ENCODE assay signal across 8 cellular contexts in genomic region chr15:64162869-64163661, GRCh38. TPM values are rescaled to one million over a fixed set of nuclear protein-coding genes. Genes with fewer than 3 reads are reported as not detected.
DNase-seq lines count a peak whose midpoint lies in the region; ATAC-seq, FAIRE-seq and TF ChIP-seq lines count a peak whose summit lies in the region.

PPIB (minus strand) TSS chr15:64163022; CDS start chr15:64162986, 36 bp downstream.

- H3K27me3 ChIP-seq in left ventricle myocardium inferior (ENCODE audit: low read depth) = no peaks in the 10 kb centered on the region
- no peaks in the 10 kb centered on the region for H3K27me3 ChIP-seq in psoas muscle (ENCODE audit: insufficient read depth in 3 of 3, low read length in 2 of 3)

- H3K4me1 ChIP-seq in left ventricle myocardium inferior (peaks cover 57% of the 10 kb centered on the region), psoas muscle (peaks cover 37% of the 10 kb centered on the region)

- in situ Hi-C loops in GM13977 (cut with MboI; ENCODE audit: low pct_unique_long_range_greater_than_20kb, low sequenced_read_pairs, unreplicated experiment) = no loop called here

- TF ChIP-seq CTCF in GM13977 (IDR thresholded peaks at IDR 0.05; ENCODE audit: extremely low read depth, insufficient read depth, missing control alignments) (peak; percentile 70), left ventricle myocardium inferior (IDR thresholded peaks at IDR 0.05; ENCODE audit: borderline replicate concordance) (peak; percentile 56), psoas muscle (IDR thresholded peaks at IDR 0.05) (peak; percentile 33)

- intact Hi-C loops in T-helper 1 cell treated with Interleukin-12 subunit alpha and Interleukin-12 subunit beta and Interleukin-4 antibody, amounts not matched to agents 30 ng/mL and 1 ng/mL, for 36 hours (cut with micrococcal nuclease) = loop anchor here (1.0 to 10.0 kb wide), 15 partner anchors 10 to 1132 kb away; partner anchors contain the start of genes APH1B, CSNK1G1, PCLAF and RNU5A-1
- intact Hi-C loops in left ventricle myocardium inferior (cut with micrococcal nuclease) = no loop called here
- intact Hi-C loops in psoas muscle (cut with DNase I) = loop anchor here (5.0 kb wide), 1 partner anchor 194 kb away; the partner anchor contains the start of gene CSNK1G1 (in 2 of the 2)

- H3K4me3 ChIP-seq in left ventricle myocardium inferior (peak within 1 kb of the TSS; percentile 89), psoas muscle (peak within 1 kb of the TSS; percentile 95)

- DNase-seq in GM13977 (ENCODE audit: low spot score) = peak; percentile 98
- DNase-seq in NCI-H146 treated with DMSO at 0.1 percent for 48 hours (lab: John Stamatoyannopoulos, UW; ENCODE audit: unreplicated experiment) = peak; percentile 75
- DNase-seq in amniotic stem cell (lab: John Stamatoyannopoulos, UW) = peak; percentile 94
- DNase-seq in left ventricle myocardium inferior = peak; percentile 98
- DNase-seq in psoas muscle = peak; percentile 99
- peak; percentile 99 for DNase-seq in urothelium cell line (ENCODE audit: low spot score)

- ATAC-seq in HG02884 (IDR thresholded peaks at IDR 0.05; ENCODE audit: unreplicated experiment) = peak; percentile 81
- peak; percentile 95 to 96 (median 95) for ATAC-seq in psoas muscle

- FAIRE-seq in urothelium cell line (lab: Jason Lieb, UNC) = peak; percentile 93

- H3K27ac ChIP-seq in left ventricle myocardium inferior (replicated peaks) = peak within 1 kb of the TSS; percentile 94
- H3K27ac ChIP-seq in psoas muscle = peak within 1 kb of the TSS; percentile 95

- 0 to 1% (median 0%) methylated on average over 40 to 69 of the region's 69 CpGs for WGBS in psoas muscle, 3 donors

- H3K9me3 ChIP-seq in left ventricle myocardium inferior (replicated peaks) = no peaks in the 10 kb centered on the region
- H3K9me3 ChIP-seq in psoas muscle = no peaks in the 10 kb centered on the region

- H3K36me3 ChIP-seq in left ventricle myocardium inferior (peaks cover 39% of the 10 kb centered on the region), psoas muscle (ENCODE audit: insufficient read depth in 1 of 2, low read depth in 1 of 2) (peaks cover 8 to 40% of the 10 kb centered on the region in 2 donors)

RNA-seq across cellular contexts. Expression of gene PPIB, which starts in this region (rescaled TPM):
- total RNA-seq in T-helper 1 cell treated with Interleukin-12 subunit alpha and Interleukin-12 subunit beta and Interleukin-4 antibody, amounts not matched to agents 30 ng/mL and 1 ng/mL, for 36 hours = 541 and 558 TPM in 2 replicates
- total RNA-seq in left ventricle myocardium inferior = 102 TPM
- total RNA-seq in psoas muscle = 10 to 100 TPM; 40.8 to 61.1 (median 50.1) TPM
- polyA plus RNA-seq in psoas muscle = 100 to 1,000 TPM in 1 of 3 donors, 10 to 100 TPM in 2; 38.0 to 160 (median 79.6) TPM

Comparison
In these comparisons a context has a peak if more than half of its experiments do, and no peak if none do; other contexts are left out.
1. Peak in every context shown above with its lines: DNase-seq, ATAC-seq, H3K4me3 ChIP-seq and H3K27ac ChIP-seq.